In the genomic region with DNA sequence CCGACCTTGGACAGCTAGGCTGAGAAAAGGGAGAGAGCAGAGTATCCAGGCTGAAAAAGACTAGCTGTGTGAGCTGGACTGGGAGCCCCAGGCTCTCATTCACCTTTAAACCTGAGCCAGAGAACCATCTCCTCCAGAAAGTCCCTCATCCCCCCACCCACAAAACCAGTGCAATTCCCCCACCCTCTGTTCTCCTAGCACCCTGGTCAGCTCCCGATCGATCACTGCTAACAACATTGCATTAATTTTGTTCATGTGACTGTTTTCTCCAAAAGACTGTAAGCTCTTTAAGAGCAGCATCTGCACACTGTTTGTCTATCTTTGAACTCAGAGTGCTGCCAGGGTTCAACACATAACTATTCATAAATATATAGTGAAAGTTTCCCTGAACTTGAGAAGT, we compare ENCODE assay signal across 26 cellular contexts.
"Had no signal": no experiment of that assay in that cellular context is flagged by ENCODE, and none has a peak within 500 bp of the region (broad histone marks: within the 10 kb centered on the region; RNA-seq: fewer than 3 reads in every experiment).

No MANE protein-coding gene starts in this region.

- H3K9me3 Mint-ChIP-seq: immature natural killer cell; mesothelial cell of epicardium; naive thymus-derived CD4-positive, alpha-beta T cell; natural killer cell treated with Interleukin-12 subunit alpha and Interleukin-12 subunit beta and Interleukin-15 and Interleukin-18, amount 100 ng/mL, for 72 hours; stimulated activated effector memory CD8-positive, alpha-beta T cell treated with anti-CD3 and anti-CD28 coated beads, Interleukin-12 subunit alpha, Interleukin-12 subunit beta, amount 100 ng/mL, for 72 hours; stimulated activated naive CD8-positive, alpha-beta T cell treated with anti-CD3 and anti-CD28 coated beads, Interleukin-15, Interleukin-2, amounts not matched to agents 100 ng/mL and 50 ng/mL, for 24 hours had no signal

- H3K4me1 ChIP-seq: left ventricle myocardium inferior, pancreas, prostate gland, upper lobe of right lung had no signal

- H3K4me3 ChIP-seq: left ventricle myocardium inferior, lung, pancreas, prostate gland, sigmoid colon, spleen, suprapubic skin, thoracic aorta, tibial artery, upper lobe of right lung had no signal

- H3K27ac Mint-ChIP-seq: immature natural killer cell; mesothelial cell of epicardium; natural killer cell treated with Interleukin-12 subunit alpha and Interleukin-12 subunit beta and Interleukin-15 and Interleukin-18, amount 100 ng/mL, for 72 hours; stimulated activated effector memory CD8-positive, alpha-beta T cell treated with anti-CD3 and anti-CD28 coated beads, Interleukin-12 subunit alpha, Interleukin-12 subunit beta, amount 100 ng/mL, for 72 hours; stimulated activated naive CD8-positive, alpha-beta T cell treated with anti-CD3 and anti-CD28 coated beads, Interleukin-15, Interleukin-2, amounts not matched to agents 100 ng/mL and 50 ng/mL, for 24 hours had no signal

- H3K4me1 Mint-ChIP-seq: mesothelial cell of epicardium had no signal

- H3K27me3 ChIP-seq: pancreas, sigmoid colon, spleen, upper lobe of right lung had no signal

- DNase-seq: hypothalamus; immature natural killer cell; kidney; left ventricle myocardium inferior; mesendoderm; naive thymus-derived CD4-positive, alpha-beta T cell; pancreas; posterior cingulate gyrus; retina; right cardiac atrium; sigmoid colon; small intestine; spleen; stimulated activated CD4-positive, alpha-beta T cell treated with anti-CD3 and anti-CD28 coated beads, Interleukin-4, amount 100 ng/mL, for 24 hours; stimulated activated naive CD4-positive, alpha-beta T cell; tibial artery; trophoblast cell; upper lobe of right lung had no signal

- H3K36me3 ChIP-seq: left ventricle myocardium inferior, pancreas, prostate gland, sigmoid colon, spleen, suprapubic skin, thoracic aorta, tibial artery, upper lobe of right lung had no signal

- H3K36me3 Mint-ChIP-seq: immature natural killer cell; mesothelial cell of epicardium; naive thymus-derived CD4-positive, alpha-beta T cell; natural killer cell treated with Interleukin-12 subunit alpha and Interleukin-12 subunit beta and Interleukin-15 and Interleukin-18, amount 100 ng/mL, for 72 hours; stimulated activated effector memory CD8-positive, alpha-beta T cell treated with anti-CD3 and anti-CD28 coated beads, Interleukin-12 subunit alpha, Interleukin-12 subunit beta, amount 100 ng/mL, for 72 hours had no signal

- ATAC-seq: naive thymus-derived CD4-positive, alpha-beta T cell; natural killer cell treated with Interleukin-12 subunit alpha and Interleukin-12 subunit beta and Interleukin-15 and Interleukin-18, amount 100 ng/mL, for 72 hours; pancreas; right cardiac atrium; stimulated activated effector memory CD8-positive, alpha-beta T cell treated with anti-CD3 and anti-CD28 coated beads, Interleukin-12 subunit alpha, Interleukin-12 subunit beta, amount 100 ng/mL, for 72 hours; upper lobe of right lung had no signal

- H3K4me3 Mint-ChIP-seq: immature natural killer cell; mesothelial cell of epicardium; natural killer cell treated with Interleukin-12 subunit alpha and Interleukin-12 subunit beta and Interleukin-15 and Interleukin-18, amount 100 ng/mL, for 72 hours; stimulated activated effector memory CD8-positive, alpha-beta T cell treated with anti-CD3 and anti-CD28 coated beads, Interleukin-12 subunit alpha, Interleukin-12 subunit beta, amount 100 ng/mL, for 72 hours; stimulated activated naive CD8-positive, alpha-beta T cell treated with anti-CD3 and anti-CD28 coated beads, Interleukin-15, Interleukin-2, amounts not matched to agents 100 ng/mL and 50 ng/mL, for 24 hours had no signal

- H3K9me3 ChIP-seq: left ventricle myocardium inferior, pancreas, prostate gland, sigmoid colon, spleen, suprapubic skin, thoracic aorta, tibial artery, upper lobe of right lung had no signal

- H3K27ac ChIP-seq: left ventricle myocardium inferior, pancreas, prostate gland, sigmoid colon, suprapubic skin, thoracic aorta, tibial artery, upper lobe of right lung had no signal

- H3K27me3 Mint-ChIP-seq: stimulated activated naive CD8-positive, alpha-beta T cell treated with anti-CD3 and anti-CD28 coated beads, Interleukin-15, Interleukin-2, amounts not matched to agents 100 ng/mL and 50 ng/mL, for 24 hours had no signal
